Comparison of ENCODE assay signal across 1 cellular context in the genomic region with DNA sequence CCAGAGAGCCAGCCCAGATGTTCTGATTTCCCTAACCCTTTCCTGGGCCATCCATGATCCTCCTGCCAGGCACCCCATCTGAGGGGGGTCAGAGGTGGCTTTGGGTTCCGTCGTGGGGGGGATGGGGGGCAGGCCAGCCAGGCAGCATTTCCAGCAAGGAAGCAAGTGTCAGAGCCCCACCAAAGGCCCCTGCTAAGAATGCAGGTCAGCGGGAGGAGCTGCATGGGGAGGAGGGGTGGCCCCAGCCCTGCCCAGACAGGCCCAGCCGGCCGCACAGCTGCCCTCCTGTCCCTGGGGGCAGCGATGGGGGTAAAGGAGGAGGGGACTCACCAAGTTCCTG.
A peak's percentile ranks its signal among the peaks of the same experiment; 100 is the strongest.
TF ChIP-seq lines count a peak whose summit lies in the region.

No MANE protein-coding gene starts in this region.

TF ChIP-seq in WTC11, 78 proteins besides CTCF, POLR2A, EP300 and RAD21 (continued from another document):
- TF ChIP-seq, protein P1, sequence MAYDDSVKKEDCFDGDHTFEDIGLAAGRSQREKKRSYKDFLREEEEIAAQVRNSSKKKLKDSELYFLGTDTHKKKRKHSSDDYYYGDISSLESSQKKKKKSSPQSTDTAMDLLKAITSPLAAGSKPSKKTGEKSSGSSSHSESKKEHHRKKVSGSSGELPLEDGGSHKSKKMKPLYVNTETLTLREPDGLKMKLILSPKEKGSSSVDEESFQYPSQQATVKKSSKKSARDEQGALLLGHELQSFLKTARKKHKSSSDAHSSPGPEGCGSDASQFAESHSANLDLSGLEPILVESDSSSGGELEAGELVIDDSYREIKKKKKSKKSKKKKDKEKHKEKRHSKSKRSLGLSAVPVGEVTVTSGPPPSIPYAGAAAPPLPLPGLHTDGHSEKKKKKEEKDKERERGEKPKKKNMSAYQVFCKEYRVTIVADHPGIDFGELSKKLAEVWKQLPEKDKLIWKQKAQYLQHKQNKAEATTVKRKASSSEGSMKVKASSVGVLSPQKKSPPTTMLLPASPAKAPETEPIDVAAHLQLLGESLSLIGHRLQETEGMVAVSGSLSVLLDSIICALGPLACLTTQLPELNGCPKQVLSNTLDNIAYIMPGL (CRISPR knock-in tag; IDR thresholded peaks at IDR 0.05) = 0 out of 2 replicates have a peak, but pooled peaks have one; percentile 32
- no peak for TF ChIP-seq GRHL2 (CRISPR knock-in tag; IDR thresholded peaks at IDR 0.05; ENCODE audit: insufficient replicate concordance, severe bottlenecking)
